Comparison of ENCODE assay signal across 8 cellular contexts in the genomic region with DNA sequence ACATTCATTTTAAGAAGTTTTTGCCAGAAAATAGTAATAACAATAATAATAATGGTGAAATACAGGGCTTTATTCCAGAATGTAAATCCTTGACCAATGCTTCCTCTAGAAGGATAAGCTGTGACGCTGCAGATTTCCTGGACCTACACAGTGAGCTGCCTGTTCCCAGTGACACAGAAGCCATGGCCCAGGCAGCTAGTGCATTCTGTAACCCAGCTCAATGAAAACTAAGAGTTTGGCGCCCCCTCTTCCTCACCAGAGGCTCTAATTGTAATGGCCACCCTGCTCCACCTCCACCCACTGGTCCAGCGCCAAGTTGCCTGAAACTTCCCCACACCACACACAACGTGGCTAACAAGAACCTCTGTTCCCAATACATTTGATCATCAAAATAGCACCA.
A peak's percentile ranks its signal among the peaks of the same experiment; 100 is the strongest.
DNase-seq lines count a peak whose midpoint lies in the region; ATAC-seq, FAIRE-seq and TF ChIP-seq lines count a peak whose summit lies in the region.

No MANE protein-coding gene starts in this region.

- H3K27me3 Mint-ChIP-seq in activated naive CD8-positive, alpha-beta T cell treated with anti-CD3 and anti-CD28 coated beads for 36 hours: no peaks in the 10 kb centered on the region
- H3K27me3 Mint-ChIP-seq in activated naive CD8-positive, alpha-beta T cell treated with anti-CD3 and anti-CD28 coated beads, Interleukin-2, amount 50 U/mL, for 24 hours: no peaks in the 10 kb centered on the region

- no peak overlapping the region for H3K27ac Mint-ChIP-seq in activated naive CD8-positive, alpha-beta T cell treated with anti-CD3 and anti-CD28 coated beads for 36 hours
- H3K27ac Mint-ChIP-seq in activated naive CD8-positive, alpha-beta T cell treated with anti-CD3 and anti-CD28 coated beads, Interleukin-2, amount 50 U/mL, for 24 hours: no peak overlapping the region

- H3K14ac ChIP-seq in H1 (ENCODE audit: insufficient read length): no peak overlapping the region

- H3K4me1 ChIP-seq in Karpas-422 (ENCODE audit: low read length) (no peaks in the 10 kb centered on the region), H1 (replicated peaks in 1 of 4; ENCODE audit: control insufficient read depth in 3 of 4, insufficient read depth in 4 of 4, low read length in 3 of 4) (peaks cover 0 to 5% (median 2%) of the 10 kb centered on the region in 4 experiments; a peak in 3 of 7 replicates), mucosa of descending colon (ENCODE audit: low read depth) (no peaks in the 10 kb centered on the region)

- no peak for TF ChIP-seq EP300 in H1 (IDR thresholded peaks at IDR 0.05; ENCODE audit: borderline replicate concordance in 1 of 2, low read depth in 2 of 2, low read length in 2 of 2)

- H3K9me3 ChIP-seq in Karpas-422 (ENCODE audit: low read length) (no peaks in the 10 kb centered on the region), H1 (ENCODE audit: insufficient read depth in 2 of 2, low read depth in 1 of 2, low read length in 1 of 2) (no peaks in the 10 kb centered on the region), mucosa of descending colon (no peaks in the 10 kb centered on the region)

- no peak overlapping the region for H3K4ac ChIP-seq in H1 (replicated peaks; ENCODE audit: insufficient read length, low read depth, low read length)

- peak; percentile 81 to 88 for TF ChIP-seq RAD21 in H1 (IDR thresholded peaks at IDR 0.05 in 1 of 2, conservative IDR thresholded peaks at IDR 0.05 in 1 of 2; ENCODE audit: low read depth in 2 of 2, low read length in 2 of 2)

- H2BK120ac ChIP-seq in H1 (replicated peaks; ENCODE audit: low read depth, low read length): no peak overlapping the region

- no peaks in the 10 kb centered on the region for H3K9me2 ChIP-seq in Karpas-422 (replicated peaks; ENCODE audit: insufficient read depth, low read length)

- H3K4me2 ChIP-seq in Karpas-422 (ENCODE audit: low read depth, low read length, poor library complexity, severe bottlenecking) (no peak overlapping the region), H1 (ENCODE audit: insufficient read depth in 1 of 2, low read depth in 2 of 2, low read length in 2 of 2) (no peak overlapping the region)

- no peak for TF ChIP-seq POLR2A in H1 (IDR thresholded peaks at IDR 0.05; ENCODE audit: control extremely low read depth in 1 of 2, low read depth in 2 of 2, low read length in 2 of 2)

- H4K8ac ChIP-seq in H1 (ENCODE audit: extremely low read depth, insufficient read depth, low read length): no peak overlapping the region

- no peak overlapping the region for H2AFZ ChIP-seq in Karpas-422 (ENCODE audit: low read length)
- no peak overlapping the region for H2AFZ ChIP-seq in H1 (ENCODE audit: low read length)

- intact Hi-C loops in mucosa of descending colon (cut with DNase I, micrococcal nuclease): no loop called here

- no peaks in the 10 kb centered on the region for H3K9me3 Mint-ChIP-seq in activated naive CD8-positive, alpha-beta T cell treated with anti-CD3 and anti-CD28 coated beads for 36 hours
- H3K9me3 Mint-ChIP-seq in activated naive CD8-positive, alpha-beta T cell treated with anti-CD3 and anti-CD28 coated beads, Interleukin-2, amount 50 U/mL, for 24 hours: no peaks in the 10 kb centered on the region

- no peak overlapping the region for H2BK12ac ChIP-seq in H1 (ENCODE audit: low read depth, low read length)

- no peak overlapping the region for H3K23ac ChIP-seq in H1 (ENCODE audit: insufficient read length)

- no peak overlapping the region for H3K56ac ChIP-seq in H1 (replicated peaks; ENCODE audit: insufficient read length, low read depth, low read length)

- H4K5ac ChIP-seq in H1 (ENCODE audit: insufficient read length, low read depth, low read length): no peak overlapping the region

- H3K4me3 ChIP-seq in Karpas-422 (ENCODE audit: low read length) (no peak overlapping the region), H1 (ENCODE audit: extremely low read depth in 1 of 4, insufficient read depth in 2 of 4, low read depth in 3 of 4, low read length in 4 of 4) (no peak overlapping the region), mucosa of descending colon (no peak overlapping the region)

- no peaks in the 10 kb centered on the region for H3K36me3 Mint-ChIP-seq in activated naive CD8-positive, alpha-beta T cell treated with anti-CD3 and anti-CD28 coated beads for 36 hours
- H3K36me3 Mint-ChIP-seq in activated naive CD8-positive, alpha-beta T cell treated with anti-CD3 and anti-CD28 coated beads, Interleukin-2, amount 50 U/mL, for 24 hours (ENCODE audit: low read depth): no peaks in the 10 kb centered on the region

- POLR2A ChIA-PET in H1 (lab: Charles Lee; ENCODE audit: partially characterized antibody): interaction anchor here (0.6 kb wide), 1 partner anchor 105 kb away, joined by 3 read pairs; no protein-coding TSS in a partner anchor

- peak; percentile 3 for DNase-seq in activated naive CD8-positive, alpha-beta T cell treated with anti-CD3 and anti-CD28 coated beads for 36 hours
- DNase-seq in activated naive CD8-positive, alpha-beta T cell treated with anti-CD3 and anti-CD28 coated beads, Interleukin-2, amount 50 U/mL, for 24 hours: no peak
- DNase-seq in Karpas-422: peak; percentile 66
- DNase-seq in H1 (ENCODE audit: low read depth in 1 of 2, low spot score in 2 of 2): peak; percentile 31 to 52
- peak; percentile 27 to 37 (median 30) for DNase-seq in mucosa of descending colon
- no peak for DNase-seq in activated gamma-delta T cell (lab: John Stamatoyannopoulos, UW)
- no peak for DNase-seq in NCI-H1436 (lab: John Stamatoyannopoulos, UW)
- no peak for DNase-seq in amniotic stem cell (lab: John Stamatoyannopoulos, UW)

- H2AK5ac ChIP-seq in H1 (ENCODE audit: low read depth, low read length): no peak overlapping the region

- H3K36me3 ChIP-seq in Karpas-422 (ENCODE audit: insufficient read depth, low read length) (no peaks in the 10 kb centered on the region), H1 (ENCODE audit: control insufficient read depth in 2 of 4, insufficient read depth in 4 of 4, low read length in 3 of 4) (no peaks in the 10 kb centered on the region), mucosa of descending colon (ENCODE audit: low read depth) (no peaks in the 10 kb centered on the region)

- no peak for ATAC-seq in activated naive CD8-positive, alpha-beta T cell treated with anti-CD3 and anti-CD28 coated beads, Interleukin-2, amount 50 U/mL, for 24 hours
- peak; percentile 46 for ATAC-seq in mucosa of descending colon

- whole genome bisulfite sequencing in H1 (ENCODE audit: extremely low coverage in 1 of 2, insufficient coverage in 1 of 2, insufficient read length in 1 of 2, insufficient replicate concordance in 2 of 2, low coverage in 1 of 2, low lambda C conversion rate in 2 of 2, missing lambda C conversion rate in 1 of 2), 2 experiments: 47% methylated on average over 4 of the region's 4 CpGs; no CpG with 5 or more reads in 1 of the 2 experiments

- H2BK15ac ChIP-seq in H1 (ENCODE audit: low read length): no peak overlapping the region

- H3K9ac ChIP-seq in Karpas-422 (ENCODE audit: low read length) (no peak overlapping the region), H1 (replicated peaks in 1 of 4; ENCODE audit: extremely low read depth in 1 of 4, low read depth in 3 of 4, low read length in 3 of 4) (no peak overlapping the region)

- H3K79me1 ChIP-seq in H1 (ENCODE audit: low read depth, low read length): no peaks in the 10 kb centered on the region

- H2BK5ac ChIP-seq in H1 (ENCODE audit: low read depth, low read length): no peak overlapping the region

- H3K27me3 ChIP-seq in Karpas-422 (ENCODE audit: low read length) (no peaks in the 10 kb centered on the region), H1 (replicated peaks in 1 of 4; ENCODE audit: control insufficient read depth in 3 of 4, extremely low read depth in 1 of 4, insufficient read depth in 3 of 4, low read length in 3 of 4) (0 out of 7 replicates have a peak, but pooled peaks cover 0 to 2% (median 0%) of the 10 kb centered on the region in 4 experiments)

- no peaks in the 10 kb centered on the region for H3K23me2 ChIP-seq in H1 (ENCODE audit: low read depth, low read length)

- H3K4me3 Mint-ChIP-seq in activated naive CD8-positive, alpha-beta T cell treated with anti-CD3 and anti-CD28 coated beads for 36 hours: no peak overlapping the region
- H3K4me3 Mint-ChIP-seq in activated naive CD8-positive, alpha-beta T cell treated with anti-CD3 and anti-CD28 coated beads, Interleukin-2, amount 50 U/mL, for 24 hours: no peak overlapping the region

- CTCF ChIA-PET in H1 (lab: Charles Lee; ENCODE audit: partially characterized antibody): interaction anchor here (0.5 to 3.1 kb wide), 24 partner anchors 8 to 1432 kb away, joined by 3 to 31 read pairs (median 4); no protein-coding TSS in a partner anchor

- no peak overlapping the region for H4K91ac ChIP-seq in H1 (replicated peaks; ENCODE audit: insufficient read length, low read length)

- FAIRE-seq in H1 (lab: Jason Lieb, UNC): peak; percentile 90

- H2BK20ac ChIP-seq in H1 (ENCODE audit: low read length): no peak overlapping the region

- H3K79me2 ChIP-seq in Karpas-422 (ENCODE audit: low read length): no peaks in the 10 kb centered on the region
- H3K79me2 ChIP-seq in H1 (ENCODE audit: control insufficient read depth in 1 of 2, insufficient read depth in 2 of 2, low read length in 2 of 2): no peaks in the 10 kb centered on the region

- no peaks in the 10 kb centered on the region for H3K4me1 Mint-ChIP-seq in activated naive CD8-positive, alpha-beta T cell treated with anti-CD3 and anti-CD28 coated beads for 36 hours
- no peaks in the 10 kb centered on the region for H3K4me1 Mint-ChIP-seq in activated naive CD8-positive, alpha-beta T cell treated with anti-CD3 and anti-CD28 coated beads, Interleukin-2, amount 50 U/mL, for 24 hours

- TF ChIP-seq CTCF in H1 (IDR thresholded peaks at IDR 0.05; ENCODE audit: control extremely low read depth in 1 of 3, insufficient read depth in 1 of 3, low read depth in 1 of 3, low read length in 3 of 3) (peak; percentile 51 to 76 (median 71)), mucosa of descending colon (IDR thresholded peaks at IDR 0.05) (no peak)

- H3K27ac ChIP-seq in Karpas-422 (ENCODE audit: low read length) (no peak overlapping the region), H1 (ENCODE audit: low read depth, low read length) (no peak overlapping the region)

- H4K20me1 ChIP-seq in Karpas-422 (ENCODE audit: insufficient read depth, low read depth, low read length) (no peaks in the 10 kb centered on the region), H1 (replicated peaks in 1 of 2; ENCODE audit: control insufficient read depth in 1 of 2, insufficient read depth in 2 of 2, low read length in 2 of 2) (no peaks in the 10 kb centered on the region)

- no peak overlapping the region for H3K18ac ChIP-seq in H1 (ENCODE audit: extremely low read depth, low read length)

TF ChIP-seq in H1, 55 proteins besides CTCF, POLR2A, EP300 and RAD21:
- TF ChIP-seq PHF8 (conservative IDR thresholded peaks at IDR 0.05; ENCODE audit: low read depth, low read length) (no peak), YY1 (IDR thresholded peaks at IDR 0.05; ENCODE audit: low read depth, low read length) (peak; percentile 83), ASH2L (IDR thresholded peaks at IDR 0.05; ENCODE audit: low read length) (no peak), CEBPB (IDR thresholded peaks at IDR 0.05; ENCODE audit: low read depth, low read length) (no peak)

Comparison
In these comparisons a context has a peak if more than half of its experiments do, and no peak if none do; other contexts are left out.
1. DNase-seq: peak in activated naive CD8-positive, alpha-beta T cell treated with anti-CD3 and anti-CD28 coated beads for 36 hours (single experiment), Karpas-422 (single experiment), H1 (2 of 2) and mucosa of descending colon (3 of 3); none in activated naive CD8-positive, alpha-beta T cell treated with anti-CD3 and anti-CD28 coated beads, Interleukin-2, amount 50 U/mL, for 24 hours (single experiment), activated gamma-delta T cell (single experiment), NCI-H1436 (single experiment) and amniotic stem cell (single experiment).